In the genomic region with DNA sequence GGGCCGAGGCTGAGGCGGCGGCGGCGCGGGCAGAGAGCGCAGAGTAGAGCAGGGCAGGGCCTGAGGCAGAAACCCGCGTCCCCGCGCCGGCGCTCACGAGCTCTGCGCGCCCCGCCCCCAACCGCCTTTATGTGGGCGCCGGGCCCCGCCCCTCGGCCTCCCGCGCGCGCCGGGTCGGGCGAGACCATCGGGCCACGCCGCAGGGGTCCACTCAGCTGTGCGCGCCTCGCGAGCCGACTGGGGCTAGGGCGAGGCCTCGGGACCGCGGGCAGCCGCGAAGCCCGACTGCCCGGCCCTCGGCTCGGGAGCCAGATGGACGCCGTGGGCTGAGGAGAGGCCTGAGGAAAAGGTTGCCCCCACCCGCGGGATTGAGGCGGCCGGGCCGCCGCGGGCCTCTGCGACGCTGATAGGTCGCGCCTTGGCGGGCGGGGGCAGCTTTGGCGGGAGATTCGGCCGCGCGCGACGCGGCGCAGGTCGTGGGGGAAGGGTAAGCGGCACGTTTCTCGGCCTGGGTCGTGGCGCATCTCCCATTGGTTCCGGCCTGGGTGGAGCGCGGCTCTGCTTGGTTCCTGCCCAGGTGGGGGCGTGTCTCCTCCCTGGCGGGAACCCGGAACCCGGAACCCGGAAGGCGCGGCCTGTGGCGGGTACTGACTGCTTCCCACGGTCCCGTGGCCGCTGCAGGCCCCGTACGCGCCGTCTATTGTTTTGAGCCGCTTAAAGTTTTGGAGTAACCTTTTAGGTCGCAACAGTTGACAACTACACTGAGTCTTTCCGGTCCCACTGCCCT, we compare ENCODE assay signal across 8 cellular contexts. TPM values are rescaled to one million over a fixed set of nuclear protein-coding genes. Genes with fewer than 3 reads are reported as not detected.
DNase-seq lines count a peak whose midpoint lies in the region; ATAC-seq, FAIRE-seq and TF ChIP-seq lines count a peak whose summit lies in the region.

Gene SLBP (minus strand): TSS at position 104 of the 787 bp plus-strand sequence. CDS start 131 bp downstream, outside the sequence.

- H3K4me3 ChIP-seq in left ventricle myocardium inferior = peak within 1 kb of the TSS; percentile 97

- peaks cover 30% of the 10 kb centered on the region for H3K4me1 Mint-ChIP-seq in T-helper 17 cell

- peaks cover 5% of the 10 kb centered on the region for H3K36me3 Mint-ChIP-seq in T-helper 17 cell (ENCODE audit: low read depth)

- intact Hi-C loops in left ventricle myocardium inferior (cut with micrococcal nuclease) = no loop called here

- no peaks in the 10 kb centered on the region for H3K27me3 Mint-ChIP-seq in T-helper 17 cell

- peak within 1 kb of the TSS; percentile 94 for H3K4me3 Mint-ChIP-seq in T-helper 17 cell

- FAIRE-seq in urothelium cell line (lab: Jason Lieb, UNC) = no peak

- no peaks in the 10 kb centered on the region for H3K9me3 ChIP-seq in T-helper 17 cell (ENCODE audit: control insufficient read depth, low read length, poor library complexity, severe bottlenecking)
- no peaks in the 10 kb centered on the region for H3K9me3 ChIP-seq in left ventricle myocardium inferior (replicated peaks)

- H3K36me3 ChIP-seq in left ventricle myocardium inferior = peaks cover 10% of the 10 kb centered on the region

- H3K27me3 ChIP-seq in left ventricle myocardium inferior (ENCODE audit: low read depth) = no peaks in the 10 kb centered on the region

- H3K4me1 ChIP-seq in left ventricle myocardium inferior = peaks cover 76% of the 10 kb centered on the region

- H3K27ac Mint-ChIP-seq in T-helper 17 cell = peak within 1 kb of the TSS; percentile 96

- ATAC-seq in GM18502 (IDR thresholded peaks at IDR 0.05; ENCODE audit: poor library complexity, unreplicated experiment) (peak; percentile 80), HG02943 (IDR thresholded peaks at IDR 0.05; ENCODE audit: low read depth, unreplicated experiment) (peak; percentile 72), T-helper 17 cell (peak; percentile 88)

- DNase-seq in NCI-H187 (lab: John Stamatoyannopoulos, UW) (peak; percentile 96 to 97), T-helper 17 cell (peak; percentile 98 to 99 (median 98)), amygdala (lab: John Stamatoyannopoulos, UW) (peak; percentile 40 to 95 (median 80)), left ventricle myocardium inferior (peak; percentile 95), pulmonary artery endothelial cell (ENCODE audit: low read depth, low spot score) (peak; percentile 65), urothelium cell line (ENCODE audit: low spot score) (peak; percentile 93)

- TF ChIP-seq CTCF in left ventricle myocardium inferior (IDR thresholded peaks at IDR 0.05; ENCODE audit: borderline replicate concordance) = no peak

- peak within 1 kb of the TSS; percentile 99 for H3K27ac ChIP-seq in left ventricle myocardium inferior (replicated peaks)

RNA-seq across cellular contexts. Expression of gene SLBP, which starts in this region (rescaled TPM):
- total RNA-seq in T-helper 17 cell (10 to 100 TPM; 24.9 to 36.0 TPM), left ventricle myocardium inferior (11.7 TPM), pulmonary artery endothelial cell (83.0 and 86.7 TPM in 2 replicates)

Comparison
In these comparisons a context has a peak if more than half of its experiments do, and no peak if none do; other contexts are left out.
1. Peak in every context shown above with its lines: DNase-seq, ATAC-seq, H3K4me3 ChIP-seq and H3K27ac ChIP-seq.